In genomic region chr3:37935290-37935668, GRCh38 we compare ENCODE assay signal across 10 cellular contexts. TPM values are rescaled to one million over a fixed set of nuclear protein-coding genes. Genes with fewer than 3 reads are reported as not detected.
A peak's percentile ranks its signal among the peaks of the same experiment; 100 is the strongest.
DNase-seq lines count a peak whose midpoint lies in the region; ATAC-seq and TF ChIP-seq lines count a peak whose summit lies in the region.
"Had no signal": no experiment of that assay in that cellular context is flagged by ENCODE, and none has a peak within 500 bp of the region (broad histone marks: within the 10 kb centered on the region; RNA-seq: fewer than 3 reads in every experiment).

No MANE protein-coding gene starts in this region.

- DNase-seq in SJSA1 (ENCODE audit: low read depth in 1 of 2, low spot score in 2 of 2): peak in 1 of 2 experiments; percentile 46
- DNase-seq in fibroblast of gingiva (ENCODE audit: low read depth): peak; percentile 55
- no peak for DNase-seq in vagina (ENCODE audit: extremely low spot score in 2 of 2)
- DNase-seq in NCI-H748 treated with DMSO at 0.1 percent for 48 hours (lab: John Stamatoyannopoulos, UW): no peak
- DNase-seq in Ammon's horn (ENCODE audit: low spot score): no peak
- DNase-seq: activated CD4-positive, alpha-beta T cell treated with anti-CD3 and anti-CD28 coated beads for 36 hours; amniotic stem cell; stimulated activated naive CD8-positive, alpha-beta T cell treated with anti-CD3 and anti-CD28 coated beads, Interleukin-15, amount 100 ng/mL, for 72 hours had no signal

- peak overlapping the region in 1 of 2 donors; percentile 9 for H3K9ac ChIP-seq in mucosa of rectum (ENCODE audit: low read depth in 1 of 2, low read length in 2 of 2)

- TF ChIP-seq CTCF in vagina (IDR thresholded peaks at IDR 0.05): no peak

- intact Hi-C loops in vagina (cut with DNase I): no loop called here

- H3K9me3 ChIP-seq in SJSA1 (replicated peaks) (no peaks in the 10 kb centered on the region), mucosa of rectum (ENCODE audit: control insufficient read depth in 2 of 2, low read length in 2 of 2) (no peaks in the 10 kb centered on the region), vagina (no peaks in the 10 kb centered on the region)

- H3K36me3 ChIP-seq in SJSA1: no peaks in the 10 kb centered on the region
- H3K36me3 ChIP-seq in mucosa of rectum (ENCODE audit: control insufficient read depth in 2 of 2, insufficient read depth in 2 of 2, low read length in 2 of 2): no peaks in the 10 kb centered on the region
- no peaks in the 10 kb centered on the region for H3K36me3 ChIP-seq in vagina

- H3K4me1 ChIP-seq in SJSA1 (replicated peaks) (peaks cover 54% of the 10 kb centered on the region), mucosa of rectum (ENCODE audit: control insufficient read depth in 2 of 2, insufficient read depth in 2 of 2, low read length in 2 of 2) (peaks cover 24 to 27% of the 10 kb centered on the region in 2 donors), vagina (peaks cover 55% of the 10 kb centered on the region)

- no peaks in the 10 kb centered on the region for H3K27me3 ChIP-seq in SJSA1 (replicated peaks)
- no peaks in the 10 kb centered on the region for H3K27me3 ChIP-seq in mucosa of rectum (ENCODE audit: control insufficient read depth in 2 of 2, insufficient read depth in 2 of 2, low read length in 2 of 2)
- no peaks in the 10 kb centered on the region for H3K27me3 ChIP-seq in vagina

- H3K27ac ChIP-seq in SJSA1 (peak overlapping the region; percentile 71), mucosa of rectum (ENCODE audit: low read depth in 2 of 2, low read length in 2 of 2) (peak overlapping the region; percentile 54 to 56), vagina (peak overlapping the region; percentile 30)

- no peak overlapping the region for H3K4me3 ChIP-seq in SJSA1
- peak overlapping the region in 1 of 2 donors; percentile 27 for H3K4me3 ChIP-seq in mucosa of rectum (ENCODE audit: low read length in 2 of 2)
- H3K4me3 ChIP-seq in vagina: no peak overlapping the region

- TF ChIP-seq POLR2A in vagina (IDR thresholded peaks at IDR 0.05): no peak

- ATAC-seq in HG02610 (IDR thresholded peaks at IDR 0.05; ENCODE audit: unreplicated experiment): no peak
- ATAC-seq: activated CD4-positive, alpha-beta T cell treated with anti-CD3 and anti-CD28 coated beads for 36 hours; stimulated activated naive CD8-positive, alpha-beta T cell treated with anti-CD3 and anti-CD28 coated beads, Interleukin-15, amount 100 ng/mL, for 72 hours had no signal

RNA-seq across cellular contexts. Expression of gene VILL, which starts 55.3 kb away (rescaled TPM):
- total RNA-seq in SJSA1 (2014; rRNA removed; shearing (Covaris generic)): 0.13 and 0.16 TPM in 2 replicates
- total RNA-seq in vagina: 7.9 TPM
